ENCODE assay signal across 2 cellular contexts in genomic region chr19:57599761-57600383, GRCh38.
TF ChIP-seq lines count a peak whose summit lies in the region.

Gene ZNF530, plus strand, starts transcription at chr19:57599885. Its CDS starts 4,461 bp downstream, at chr19:57604346.

TF ChIP-seq in HEK293, 187 proteins besides CTCF, POLR2A, EP300 and RAD21 (continued from another document and continues in another):
- TF ChIP-seq, protein P1, sequence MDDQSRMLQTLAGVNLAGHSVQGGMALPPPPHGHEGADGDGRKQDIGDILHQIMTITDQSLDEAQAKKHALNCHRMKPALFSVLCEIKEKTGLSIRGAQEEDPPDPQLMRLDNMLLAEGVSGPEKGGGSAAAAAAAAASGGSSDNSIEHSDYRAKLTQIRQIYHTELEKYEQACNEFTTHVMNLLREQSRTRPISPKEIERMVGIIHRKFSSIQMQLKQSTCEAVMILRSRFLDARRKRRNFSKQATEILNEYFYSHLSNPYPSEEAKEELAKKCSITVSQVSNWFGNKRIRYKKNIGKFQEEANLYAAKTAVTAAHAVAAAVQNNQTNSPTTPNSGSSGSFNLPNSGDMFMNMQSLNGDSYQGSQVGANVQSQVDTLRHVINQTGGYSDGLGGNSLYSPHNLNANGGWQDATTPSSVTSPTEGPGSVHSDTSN (CRISPR knock-in tag; IDR thresholded peaks at IDR 0.05), result peak; percentile 78
- TF ChIP-seq KLF7 (tag by site-specific recombination; IDR thresholded peaks at IDR 0.05; ENCODE audit: borderline replicate concordance), result no peak
- TF ChIP-seq, protein P2, sequence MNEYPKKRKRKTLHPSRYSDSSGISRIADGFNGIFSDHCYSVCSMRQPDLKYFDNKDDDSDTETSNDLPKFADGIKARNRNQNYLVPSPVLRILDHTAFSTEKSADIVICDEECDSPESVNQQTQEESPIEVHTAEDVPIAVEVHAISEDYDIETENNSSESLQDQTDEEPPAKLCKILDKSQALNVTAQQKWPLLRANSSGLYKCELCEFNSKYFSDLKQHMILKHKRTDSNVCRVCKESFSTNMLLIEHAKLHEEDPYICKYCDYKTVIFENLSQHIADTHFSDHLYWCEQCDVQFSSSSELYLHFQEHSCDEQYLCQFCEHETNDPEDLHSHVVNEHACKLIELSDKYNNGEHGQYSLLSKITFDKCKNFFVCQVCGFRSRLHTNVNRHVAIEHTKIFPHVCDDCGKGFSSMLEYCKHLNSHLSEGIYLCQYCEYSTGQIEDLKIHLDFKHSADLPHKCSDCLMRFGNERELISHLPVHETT (tag by site-specific recombination; IDR thresholded peaks at IDR 0.05), result no peak
- TF ChIP-seq, protein P3, sequence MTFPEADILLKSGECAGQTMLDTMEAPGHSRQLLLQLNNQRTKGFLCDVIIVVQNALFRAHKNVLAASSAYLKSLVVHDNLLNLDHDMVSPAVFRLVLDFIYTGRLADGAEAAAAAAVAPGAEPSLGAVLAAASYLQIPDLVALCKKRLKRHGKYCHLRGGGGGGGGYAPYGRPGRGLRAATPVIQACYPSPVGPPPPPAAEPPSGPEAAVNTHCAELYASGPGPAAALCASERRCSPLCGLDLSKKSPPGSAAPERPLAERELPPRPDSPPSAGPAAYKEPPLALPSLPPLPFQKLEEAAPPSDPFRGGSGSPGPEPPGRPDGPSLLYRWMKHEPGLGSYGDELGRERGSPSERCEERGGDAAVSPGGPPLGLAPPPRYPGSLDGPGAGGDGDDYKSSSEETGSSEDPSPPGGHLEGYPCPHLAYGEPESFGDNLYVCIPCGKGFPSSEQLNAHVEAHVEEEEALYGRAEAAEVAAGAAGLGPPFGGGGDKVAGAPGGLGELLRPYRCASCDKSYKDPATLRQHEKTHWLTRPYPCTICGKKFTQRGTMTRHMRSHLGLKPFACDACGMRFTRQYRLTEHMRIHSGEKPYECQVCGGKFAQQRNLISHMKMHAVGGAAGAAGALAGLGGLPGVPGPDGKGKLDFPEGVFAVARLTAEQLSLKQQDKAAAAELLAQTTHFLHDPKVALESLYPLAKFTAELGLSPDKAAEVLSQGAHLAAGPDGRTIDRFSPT (tag by site-specific recombination; IDR thresholded peaks at IDR 0.05), result no peak; the same call in 1 of the 2 replicates
- TF ChIP-seq, protein P4, sequence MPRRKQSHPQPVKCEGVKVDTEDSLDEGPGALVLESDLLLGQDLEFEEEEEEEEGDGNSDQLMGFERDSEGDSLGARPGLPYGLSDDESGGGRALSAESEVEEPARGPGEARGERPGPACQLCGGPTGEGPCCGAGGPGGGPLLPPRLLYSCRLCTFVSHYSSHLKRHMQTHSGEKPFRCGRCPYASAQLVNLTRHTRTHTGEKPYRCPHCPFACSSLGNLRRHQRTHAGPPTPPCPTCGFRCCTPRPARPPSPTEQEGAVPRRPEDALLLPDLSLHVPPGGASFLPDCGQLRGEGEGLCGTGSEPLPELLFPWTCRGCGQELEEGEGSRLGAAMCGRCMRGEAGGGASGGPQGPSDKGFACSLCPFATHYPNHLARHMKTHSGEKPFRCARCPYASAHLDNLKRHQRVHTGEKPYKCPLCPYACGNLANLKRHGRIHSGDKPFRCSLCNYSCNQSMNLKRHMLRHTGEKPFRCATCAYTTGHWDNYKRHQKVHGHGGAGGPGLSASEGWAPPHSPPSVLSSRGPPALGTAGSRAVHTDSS (tag by site-specific recombination; IDR thresholded peaks at IDR 0.05), result no peak
- TF ChIP-seq SP7 (tag by site-specific recombination; IDR thresholded peaks at IDR 0.05), result peak; percentile 65
- TF ChIP-seq ZFP41 (tag by site-specific recombination; IDR thresholded peaks at IDR 0.05; ENCODE audit: borderline replicate concordance), result no peak
- peak; percentile 64 for TF ChIP-seq ZNF580 (tag by site-specific recombination; IDR thresholded peaks at IDR 0.05)
- TF ChIP-seq ZNF324 (tag by site-specific recombination; IDR thresholded peaks at IDR 0.05), result no peak
- no peak for TF ChIP-seq FEZF1 (tag by site-specific recombination; IDR thresholded peaks at IDR 0.05)
- no peak for TF ChIP-seq KLF17 (tag by site-specific recombination; IDR thresholded peaks at IDR 0.05)
- TF ChIP-seq ZNF175 (tag by site-specific recombination; IDR thresholded peaks at IDR 0.05), result no peak
- no peak for TF ChIP-seq RBAK (tag by site-specific recombination; IDR thresholded peaks at IDR 0.05)
- TF ChIP-seq SALL2 (tag by site-specific recombination; IDR thresholded peaks at IDR 0.05; ENCODE audit: borderline replicate concordance), result no peak

TF ChIP-seq in SK-N-SH treated with all-trans-retinoic acid at 6 μM for 48 hours, 23 proteins besides CTCF, POLR2A, EP300 and RAD21 (continued from another document):
- TF ChIP-seq, protein P5, sequence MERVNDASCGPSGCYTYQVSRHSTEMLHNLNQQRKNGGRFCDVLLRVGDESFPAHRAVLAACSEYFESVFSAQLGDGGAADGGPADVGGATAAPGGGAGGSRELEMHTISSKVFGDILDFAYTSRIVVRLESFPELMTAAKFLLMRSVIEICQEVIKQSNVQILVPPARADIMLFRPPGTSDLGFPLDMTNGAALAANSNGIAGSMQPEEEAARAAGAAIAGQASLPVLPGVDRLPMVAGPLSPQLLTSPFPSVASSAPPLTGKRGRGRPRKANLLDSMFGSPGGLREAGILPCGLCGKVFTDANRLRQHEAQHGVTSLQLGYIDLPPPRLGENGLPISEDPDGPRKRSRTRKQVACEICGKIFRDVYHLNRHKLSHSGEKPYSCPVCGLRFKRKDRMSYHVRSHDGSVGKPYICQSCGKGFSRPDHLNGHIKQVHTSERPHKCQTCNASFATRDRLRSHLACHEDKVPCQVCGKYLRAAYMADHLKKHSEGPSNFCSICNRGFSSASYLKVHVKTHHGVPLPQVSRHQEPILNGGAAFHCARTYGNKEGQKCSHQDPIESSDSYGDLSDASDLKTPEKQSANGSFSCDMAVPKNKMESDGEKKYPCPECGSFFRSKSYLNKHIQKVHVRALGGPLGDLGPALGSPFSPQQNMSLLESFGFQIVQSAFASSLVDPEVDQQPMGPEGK (CRISPR knock-in tag; IDR thresholded peaks at IDR 0.05; ENCODE audit: borderline replicate concordance), result no peak
- TF ChIP-seq ARNTL (CRISPR knock-in tag; IDR thresholded peaks at IDR 0.05; ENCODE audit: borderline replicate concordance, low read depth), result no peak
- TF ChIP-seq ZFP3 (CRISPR knock-in tag; IDR thresholded peaks at IDR 0.05), result no peak
- TF ChIP-seq ZNF565 (CRISPR knock-in tag; conservative IDR thresholded peaks at IDR 0.05; ENCODE audit: low read depth), result no peak
- no peak for TF ChIP-seq PPARA (CRISPR knock-in tag; IDR thresholded peaks at IDR 0.05; ENCODE audit: borderline replicate concordance)
- TF ChIP-seq ZNF70 (CRISPR knock-in tag; IDR thresholded peaks at IDR 0.05), result no peak
TF ChIP-seq in SK-N-SH treated with all-trans-retinoic acid at 6 μM for 48 hours: peak in this region for 0.
